1 cellular context compared by ENCODE assay signal in genomic region chr17:79840204-79840988, GRCh38.
TF ChIP-seq lines count a peak whose summit lies in the region.

No MANE protein-coding gene starts in this region.

TF ChIP-seq in H1, 55 proteins besides CTCF, POLR2A, EP300 and RAD21 (continued from another document):
- no peak for TF ChIP-seq KDM1A (IDR thresholded peaks at IDR 0.05; ENCODE audit: borderline replicate concordance, low read length)
- no peak for TF ChIP-seq HDAC6 (IDR thresholded peaks at IDR 0.05; ENCODE audit: low read depth, low read length)
- TF ChIP-seq SP1 (IDR thresholded peaks at IDR 0.05; ENCODE audit: low read depth, low read length) = no peak
- TF ChIP-seq NANOG (IDR thresholded peaks at IDR 0.05; ENCODE audit: insufficient read depth, low read depth, low read length, poor library complexity, severe bottlenecking) = no peak
- no peak for TF ChIP-seq JUN (IDR thresholded peaks at IDR 0.05; ENCODE audit: low read depth, low read length)
- no peak for TF ChIP-seq EZH2 (IDR thresholded peaks at IDR 0.05; ENCODE audit: low read depth, low read length, severe bottlenecking)
- no peak for TF ChIP-seq TAF1 (IDR thresholded peaks at IDR 0.05; ENCODE audit: low read depth, low read length)
- TF ChIP-seq EGR1 (IDR thresholded peaks at IDR 0.05; ENCODE audit: borderline replicate concordance, low read depth, low read length) = 0 out of 2 replicates have a peak, but pooled peaks have one; percentile 11
- no peak for TF ChIP-seq RFX5 (IDR thresholded peaks at IDR 0.05; ENCODE audit: borderline replicate concordance, low read depth, low read length)
- TF ChIP-seq BACH1 (IDR thresholded peaks at IDR 0.05; ENCODE audit: low read length) = peak; percentile 60; the same call in 1 of the 2 replicates
- no peak for TF ChIP-seq SP2 (IDR thresholded peaks at IDR 0.05; ENCODE audit: low read length)
- TF ChIP-seq SIRT6 (IDR thresholded peaks at IDR 0.05; ENCODE audit: low read length) = no peak
- TF ChIP-seq POLR2AphosphoS5 (IDR thresholded peaks at IDR 0.05; ENCODE audit: low read depth, low read length) = no peak
- TF ChIP-seq FOSL1 (IDR thresholded peaks at IDR 0.05; ENCODE audit: insufficient read depth, low read depth, low read length) = no peak
- no peak for TF ChIP-seq NRF1 (IDR thresholded peaks at IDR 0.05; ENCODE audit: low read depth, low read length)
- TF ChIP-seq SUZ12 (IDR thresholded peaks at IDR 0.05; ENCODE audit: low read length) = peak; percentile 32
- no peak for TF ChIP-seq CTBP2 (IDR thresholded peaks at IDR 0.05; ENCODE audit: borderline replicate concordance, insufficient read depth, insufficient read length, low read length)
- TF ChIP-seq CHD7 (IDR thresholded peaks at IDR 0.05; ENCODE audit: insufficient replicate concordance, low read length) = no peak
- no peak for TF ChIP-seq USF2 (IDR thresholded peaks at IDR 0.05; ENCODE audit: low read length)
- TF ChIP-seq RNF2 (IDR thresholded peaks at IDR 0.05; ENCODE audit: borderline replicate concordance, low read depth, low read length, missing control alignments, poor library complexity, severe bottlenecking) = peak; percentile 25
- no peak for TF ChIP-seq CBX8 (IDR thresholded peaks at IDR 0.05; ENCODE audit: borderline replicate concordance, low read depth, low read length)
- TF ChIP-seq RBBP5 (IDR thresholded peaks at IDR 0.05; ENCODE audit: borderline replicate concordance, low read depth, low read length) = no peak
- TF ChIP-seq TBP (IDR thresholded peaks at IDR 0.05; ENCODE audit: low read depth, low read length) = no peak
- no peak for TF ChIP-seq BRCA1 (IDR thresholded peaks at IDR 0.05; ENCODE audit: low read depth, low read length)
- TF ChIP-seq SP4 (IDR thresholded peaks at IDR 0.05; ENCODE audit: low read length) = no peak
- peak; percentile 18; the same call in 1 of the 2 replicates for TF ChIP-seq CREB1 (IDR thresholded peaks at IDR 0.05)
- TF ChIP-seq HDAC2 (IDR thresholded peaks at IDR 0.05; ENCODE audit: borderline replicate concordance in 1 of 2, low read depth in 2 of 2, low read length in 2 of 2) = no peak
- peak; percentile 93 for TF ChIP-seq E2F6 (IDR thresholded peaks at IDR 0.05)
- TF ChIP-seq JUND (IDR thresholded peaks at IDR 0.05; ENCODE audit: low read length) = no peak
- no peak for TF ChIP-seq TAF7 (optimal IDR thresholded peaks at IDR 0.05; ENCODE audit: borderline replicate concordance, low read depth, low read length)
- no peak for TF ChIP-seq CBX5 (IDR thresholded peaks at IDR 0.05; ENCODE audit: low read depth, low read length)
- no peak for TF ChIP-seq SAP30 (IDR thresholded peaks at IDR 0.05; ENCODE audit: insufficient read depth, insufficient replicate concordance, low read length)
- TF ChIP-seq ATF3 (IDR thresholded peaks at IDR 0.05; ENCODE audit: insufficient read depth, low read depth, low read length) = no peak
- no peak for TF ChIP-seq ATF2 (IDR thresholded peaks at IDR 0.05; ENCODE audit: low read length)
- TF ChIP-seq TCF12 (IDR thresholded peaks at IDR 0.05; ENCODE audit: low read depth, low read length) = no peak
- no peak for TF ChIP-seq CHD1 (IDR thresholded peaks at IDR 0.05; ENCODE audit: low read depth, low read length)
- TF ChIP-seq TEAD4 (IDR thresholded peaks at IDR 0.05; ENCODE audit: low read depth, low read length) = no peak
- TF ChIP-seq YY1 (IDR thresholded peaks at IDR 0.05; ENCODE audit: low read depth, low read length) = no peak
- TF ChIP-seq RXRA (IDR thresholded peaks at IDR 0.05; ENCODE audit: insufficient read depth, low read depth, low read length) = no peak
- no peak for TF ChIP-seq PHF8 (conservative IDR thresholded peaks at IDR 0.05; ENCODE audit: low read depth, low read length)
- TF ChIP-seq CEBPB (IDR thresholded peaks at IDR 0.05; ENCODE audit: low read depth, low read length) = peak; percentile 93
- no peak for TF ChIP-seq CHD2 (IDR thresholded peaks at IDR 0.05; ENCODE audit: low read length)
- TF ChIP-seq KDM5A (IDR thresholded peaks at IDR 0.05; ENCODE audit: low read length) = no peak
- TF ChIP-seq MAX (IDR thresholded peaks at IDR 0.05) = peak; percentile 95
- no peak for TF ChIP-seq MAFK (IDR thresholded peaks at IDR 0.05; ENCODE audit: low read depth, low read length)
- TF ChIP-seq GTF2F1 (IDR thresholded peaks at IDR 0.05; ENCODE audit: borderline replicate concordance, low read depth, low read length) = no peak
- no peak for TF ChIP-seq ASH2L (IDR thresholded peaks at IDR 0.05; ENCODE audit: low read length)
- no peak for TF ChIP-seq POU5F1 (IDR thresholded peaks at IDR 0.05; ENCODE audit: low read depth, low read length)
- no peak for TF ChIP-seq SIX5 (IDR thresholded peaks at IDR 0.05; ENCODE audit: low read depth, low read length)
- TF ChIP-seq KDM4A (IDR thresholded peaks at IDR 0.05; ENCODE audit: low read depth, low read length, severe bottlenecking) = no peak
- TF ChIP-seq SRF (IDR thresholded peaks at IDR 0.05; ENCODE audit: low read depth, low read length) = no peak
